ENCODE assay signal across 8 cellular contexts in genomic region chr17:75749545-75750389, GRCh38. TPM values are rescaled to one million over a fixed set of nuclear protein-coding genes. Genes with fewer than 3 reads are reported as not detected.
DNase-seq lines count a peak whose midpoint lies in the region; ATAC-seq and TF ChIP-seq lines count a peak whose summit lies in the region.

No MANE protein-coding gene starts in this region.

- H3K4me1 ChIP-seq in upper lobe of left lung = peaks cover 19 to 35% (median 25%) of the 10 kb centered on the region in 4 donors

- no peak overlapping the region for H3K27ac ChIP-seq in upper lobe of left lung

- 18 to 34% methylated on average over 11 to 19 of the region's 20 CpGs for WGBS in upper lobe of left lung, 2 donors

- H3K9me3 ChIP-seq in upper lobe of left lung = no peaks in the 10 kb centered on the region

- peaks cover 0 to 20% (median 0%) of the 10 kb centered on the region in 4 donors for H3K36me3 ChIP-seq in upper lobe of left lung

- intact Hi-C loops in head of caudate nucleus (cut with DNase I) (loop anchor here (5.0 kb wide), 1 partner anchor 72 kb away; no protein-coding TSS in a partner anchor), posterior vena cava (cut with DNase I) (loop anchor here (2.0 to 10.0 kb wide), 4 partner anchors 72 to 117 kb away; partner anchors contain the start of gene SMIM5 (in 1 of the 2))

- TF ChIP-seq POLR2A in upper lobe of left lung (IDR thresholded peaks at IDR 0.05) = no peak

- DNase-seq in NCI-H1048 (lab: John Stamatoyannopoulos, UW) (peak; percentile 35), SKM-1 treated with dmso at 0.1 percent for 144 hours (lab: John Stamatoyannopoulos, UW; ENCODE audit: unreplicated experiment) (peak; percentile 70), head of caudate nucleus (peak; percentile 81 to 97 (median 91)), posterior vena cava (ENCODE audit: low spot score) (peak; percentile 96), upper lobe of left lung (peak; percentile 87 to 91)
- DNase-seq in activated naive CD4-positive, alpha-beta T cell treated with anti-CD3 and anti-CD28 coated beads, Interleukin-2, amount 50 U/mL, for 16 hours = peak; percentile 87

- H3K4me3 ChIP-seq in GM12875 (ENCODE audit: low read depth, low read length) (no peak overlapping the region), upper lobe of left lung (no peak overlapping the region)

- ATAC-seq in upper lobe of left lung (ENCODE audit: low FRiP score in 2 of 2) = peak; percentile 78 to 86
- no peak for ATAC-seq in GM21723 (IDR thresholded peaks at IDR 0.05; ENCODE audit: unreplicated experiment)

- peak; percentile 92 for TF ChIP-seq CTCF in GM12875 (IDR thresholded peaks at IDR 0.05; ENCODE audit: borderline replicate concordance, insufficient read depth, low read depth, low read length)
- peak; percentile 91 to 96 (median 94) for TF ChIP-seq CTCF in upper lobe of left lung (IDR thresholded peaks at IDR 0.05)

- TF ChIP-seq EP300 in upper lobe of left lung (IDR thresholded peaks at IDR 0.05) = no peak

- no peaks in the 10 kb centered on the region for H3K27me3 ChIP-seq in upper lobe of left lung

RNA-seq across cellular contexts. Expression of gene GALK1, which starts 15.2 kb away (rescaled TPM):
- total RNA-seq in posterior vena cava = 10 to 100 TPM; 21.0 to 27.6 TPM
- total RNA-seq in upper lobe of left lung = 10 to 100 TPM; 18.9 to 65.7 (median 40.6) TPM

RNA-seq across cellular contexts. Expression of gene ITGB4, which starts 28.5 kb away (rescaled TPM):
- total RNA-seq in posterior vena cava (10 to 100 TPM; 39.4 to 46.6 TPM), upper lobe of left lung (10 to 100 TPM; 16.8 to 75.2 (median 41.2) TPM)

RNA-seq across cellular contexts. Expression of gene UNK, which starts 34.8 kb away (rescaled TPM):
- total RNA-seq in posterior vena cava (10 to 100 TPM; 23.3 to 32.9 TPM), upper lobe of left lung (10 to 100 TPM; 22.4 to 97.4 (median 31.4) TPM)

Comparison
In these comparisons a context has a peak if more than half of its experiments do, and no peak if none do; other contexts are left out.
1. DNase-seq: peak in every context shown above with its lines; median percentile 96 in posterior vena cava; 91 in head of caudate nucleus; 89 in upper lobe of left lung; 87 in activated naive CD4-positive, alpha-beta T cell treated with anti-CD3 and anti-CD28 coated beads, Interleukin-2, amount 50 U/mL, for 16 hours; 70 in SKM-1 treated with dmso at 0.1 percent for 144 hours; 35 in NCI-H1048.